In the genomic region with DNA sequence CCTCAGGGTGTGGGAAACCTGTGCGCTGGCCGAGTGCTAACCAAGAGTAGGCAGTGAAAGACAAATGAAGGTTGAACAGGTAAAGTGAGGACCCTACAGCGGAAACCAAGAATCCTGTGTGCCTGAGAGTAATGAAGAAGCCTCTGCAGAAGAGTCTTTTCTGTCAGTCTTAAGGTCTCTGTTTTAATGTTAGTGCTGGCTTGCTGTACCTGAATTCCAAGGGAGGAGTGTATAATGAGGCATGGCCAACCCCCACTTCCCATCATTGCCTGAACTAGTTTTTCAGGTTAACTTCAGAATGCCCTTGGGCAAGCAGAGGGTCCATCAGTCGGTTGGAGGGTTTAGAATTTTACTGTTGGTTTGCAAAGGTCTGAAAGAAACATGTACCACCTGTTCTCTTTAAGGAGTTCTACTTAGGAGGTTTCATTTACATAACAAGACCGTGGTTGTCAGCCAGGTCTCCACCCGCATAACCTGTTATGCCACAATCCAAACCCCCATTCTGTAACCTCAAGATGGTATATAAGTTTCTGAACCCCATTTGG, we compare ENCODE assay signal across 9 cellular contexts. TPM values are rescaled to one million over a fixed set of nuclear protein-coding genes. Genes with fewer than 3 reads are reported as not detected.
A peak's percentile ranks its signal among the peaks of the same experiment; 100 is the strongest.
DNase-seq lines count a peak whose midpoint lies in the region; ATAC-seq, FAIRE-seq and TF ChIP-seq lines count a peak whose summit lies in the region.
"Had no signal": no experiment of that assay in that cellular context is flagged by ENCODE, and none has a peak within 500 bp of the region (broad histone marks: within the 10 kb centered on the region; RNA-seq: fewer than 3 reads in every experiment).

No MANE protein-coding gene starts in this region.

- POLR2A ChIA-PET in RWPE1 (lab: Yijun Ruan, JAX; ENCODE audit: low non-redundant PET): no interaction called here

- H3K23ac ChIP-seq in trophoblast cell (ENCODE audit: low read length): no peak overlapping the region

- peak overlapping the region; percentile 93 for H3K18ac ChIP-seq in trophoblast cell (ENCODE audit: low read length)

- TF ChIP-seq CTCF in RWPE1 (conservative IDR thresholded peaks at IDR 0.05; ENCODE audit: low read depth): no peak
- TF ChIP-seq CTCF in fibroblast of lung (conservative IDR thresholded peaks at IDR 0.05 in 1 of 2, IDR thresholded peaks at IDR 0.05 in 1 of 2; ENCODE audit: low read depth in 1 of 2, low read length in 2 of 2): no peak
- TF ChIP-seq CTCF in D721Med (IDR thresholded peaks at IDR 0.05; ENCODE audit: insufficient read depth, missing control alignments): no peak

- H3K27me3 ChIP-seq in fibroblast of lung (ENCODE audit: control insufficient read depth, insufficient read depth, low read length) (no peaks in the 10 kb centered on the region), trophoblast cell (ENCODE audit: insufficient read depth, low read length) (no peaks in the 10 kb centered on the region)

- H3K4me2 ChIP-seq in fibroblast of lung (ENCODE audit: extremely low read depth, insufficient read depth, low read length) (peak overlapping the region; percentile 86), trophoblast cell (ENCODE audit: low read length) (peak overlapping the region; percentile 93)

- peak overlapping the region; percentile 95 for H4K91ac ChIP-seq in trophoblast cell (ENCODE audit: low read depth, low read length)

- H3K4me3 ChIP-seq in fibroblast of lung (replicated peaks in 1 of 4; ENCODE audit: control extremely low read depth in 1 of 4, insufficient read depth in 1 of 4, low read depth in 3 of 4, low read length in 4 of 4): peak overlapping the region; percentile 90 to 100 (median 94)
- peak overlapping the region; percentile 98 for H3K4me3 ChIP-seq in trophoblast cell (ENCODE audit: low read depth, low read length)

- H2BK12ac ChIP-seq in trophoblast cell (ENCODE audit: low read length): peak overlapping the region; percentile 93

- H3K9me3 ChIP-seq in fibroblast of lung (ENCODE audit: control insufficient read depth, insufficient read depth, low read depth, low read length) (no peaks in the 10 kb centered on the region), trophoblast cell (ENCODE audit: insufficient read depth, low read depth, low read length) (no peaks in the 10 kb centered on the region)

- FAIRE-seq in D721Med (lab: Jason Lieb, UNC): no peak
- FAIRE-seq: colon had no signal

- peak overlapping the region; percentile 92 for H3K4ac ChIP-seq in trophoblast cell (ENCODE audit: low read depth, low read length)

- no peaks in the 10 kb centered on the region for H3K4me1 ChIP-seq in fibroblast of lung (ENCODE audit: control insufficient read depth, extremely low read depth, insufficient read depth, low read length)
- H3K4me1 ChIP-seq in trophoblast cell (ENCODE audit: control insufficient read depth in 1 of 2, insufficient read depth in 2 of 2, low read length in 2 of 2): peaks cover 4 to 7% of the 10 kb centered on the region in 2 experiments

- H2AFZ ChIP-seq in fibroblast of lung (ENCODE audit: low read length) (peak overlapping the region; percentile 99), trophoblast cell (ENCODE audit: insufficient read depth, low read length, poor library complexity) (peak overlapping the region; percentile 97)

- H3K79me1 ChIP-seq in trophoblast cell (ENCODE audit: low read length): peaks cover 9% of the 10 kb centered on the region

- H3K14ac ChIP-seq in trophoblast cell (ENCODE audit: low read length): peak overlapping the region; percentile 97

- DNase-seq in RWPE1 (ENCODE audit: low spot score) (peak; percentile 13), fibroblast of lung (ENCODE audit: low read depth in 2 of 2) (no peak), trophoblast cell (peak in 1 of 2 donors; percentile 42), anterior cingulate cortex (lab: John Stamatoyannopoulos, UW) (no peak), SKM-1 (lab: John Stamatoyannopoulos, UW; ENCODE audit: unreplicated experiment) (no peak), D721Med (ENCODE audit: insufficient read length, low spot score) (no peak)

- H3K9ac ChIP-seq in fibroblast of lung (ENCODE audit: insufficient read depth, low read length): peak overlapping the region; percentile 81
- H3K9ac ChIP-seq in trophoblast cell (ENCODE audit: low read length): peak overlapping the region; percentile 92

- peak overlapping the region; percentile 93 for H2BK120ac ChIP-seq in trophoblast cell (ENCODE audit: insufficient read depth, low read length, poor library complexity)

- peak overlapping the region; percentile 93 for H4K12ac ChIP-seq in trophoblast cell (ENCODE audit: low read depth, low read length)

- H3K27ac ChIP-seq in RWPE1 (peak overlapping the region; percentile 82), fibroblast of lung (ENCODE audit: insufficient read depth, low read length) (peak overlapping the region; percentile 70), trophoblast cell (ENCODE audit: low read depth, low read length) (peak overlapping the region; percentile 96)

- H4K20me1 ChIP-seq in fibroblast of lung (ENCODE audit: control insufficient read depth, extremely low read depth, insufficient read depth, low read length): no peaks in the 10 kb centered on the region

- H4K8ac ChIP-seq in trophoblast cell (ENCODE audit: low read depth, low read length): peak overlapping the region; percentile 96

- H2AK5ac ChIP-seq in trophoblast cell (ENCODE audit: low read length): peak overlapping the region; percentile 88

- CTCF ChIA-PET in RWPE1 (lab: Yijun Ruan, JAX): interaction anchor here (0.6 to 0.7 kb wide), 2 partner anchors 10 to 12 kb away, joined by 3 read pairs; no protein-coding TSS in a partner anchor

- H3K79me2 ChIP-seq in fibroblast of lung (ENCODE audit: control insufficient read depth, insufficient read depth, low read length) (peaks cover 18% of the 10 kb centered on the region), trophoblast cell (ENCODE audit: control insufficient read depth, insufficient read depth, low read length, poor library complexity) (peaks cover 8% of the 10 kb centered on the region)

- WGBS in trophoblast cell (ENCODE audit: extremely low coverage, insufficient coverage, insufficient read length): no CpG with 5 or more reads among the region's 6 CpGs

- H3K36me3 ChIP-seq in fibroblast of lung (ENCODE audit: control insufficient read depth, insufficient read depth, low read length): peaks cover 2% of the 10 kb centered on the region
- peaks cover 4 to 13% of the 10 kb centered on the region in 2 experiments for H3K36me3 ChIP-seq in trophoblast cell (ENCODE audit: control insufficient read depth in 1 of 2, insufficient read depth in 2 of 2, low read length in 2 of 2)

- ATAC-seq in GM18870 (IDR thresholded peaks at IDR 0.05; ENCODE audit: unreplicated experiment) (peak; percentile 38), HG02642 (IDR thresholded peaks at IDR 0.05; ENCODE audit: poor library complexity, unreplicated experiment) (peak; percentile 32)

- H2BK5ac ChIP-seq in trophoblast cell (ENCODE audit: low read depth, low read length, poor library complexity): peak overlapping the region; percentile 94

RNA-seq across cellular contexts. Expression of a gene that starts 0.6 kb away (rescaled TPM):
- total RNA-seq in fibroblast of lung: 39.6 and 62.4 TPM in 2 replicates
- 55.6 and 56.6 TPM in 2 replicates for polyA plus RNA-seq in fibroblast of lung
- 53.5 and 58.3 TPM in 2 replicates for polyA plus RNA-seq in fibroblast of lung (2012)
- 19.9 and 29.3 TPM in 2 replicates for polyA minus RNA-seq in fibroblast of lung (ENCODE audit: low replicate concordance)
- polyA plus RNA-seq in trophoblast cell (2013): 50.5 and 51.8 TPM in 2 replicates

RNA-seq across cellular contexts. Expression of a gene that starts 30.9 kb away (rescaled TPM):
- total RNA-seq in fibroblast of lung: 7.8 and 8.7 TPM in 2 replicates
- 14.2 and 14.4 TPM in 2 replicates for polyA plus RNA-seq in fibroblast of lung
- polyA plus RNA-seq in fibroblast of lung (2012): 8.5 and 9.0 TPM in 2 replicates
- polyA minus RNA-seq in fibroblast of lung (ENCODE audit: low replicate concordance): 3.4 and 3.5 TPM in 2 replicates
- 24.0 and 25.4 TPM in 2 replicates for polyA plus RNA-seq in trophoblast cell (2013)

RNA-seq across cellular contexts. Expression of a gene that starts 31.9 kb away (rescaled TPM):
- total RNA-seq in fibroblast of lung: 227 and 245 TPM in 2 replicates
- polyA plus RNA-seq in fibroblast of lung: 489 and 585 TPM in 2 replicates
- polyA plus RNA-seq in fibroblast of lung (2012): 289 and 347 TPM in 2 replicates
- 119 and 149 TPM in 2 replicates for polyA minus RNA-seq in fibroblast of lung (ENCODE audit: low replicate concordance)
- polyA plus RNA-seq in trophoblast cell (2013): 328 and 338 TPM in 2 replicates
